ENCODE assay signal across 18 cellular contexts in the genomic region with DNA sequence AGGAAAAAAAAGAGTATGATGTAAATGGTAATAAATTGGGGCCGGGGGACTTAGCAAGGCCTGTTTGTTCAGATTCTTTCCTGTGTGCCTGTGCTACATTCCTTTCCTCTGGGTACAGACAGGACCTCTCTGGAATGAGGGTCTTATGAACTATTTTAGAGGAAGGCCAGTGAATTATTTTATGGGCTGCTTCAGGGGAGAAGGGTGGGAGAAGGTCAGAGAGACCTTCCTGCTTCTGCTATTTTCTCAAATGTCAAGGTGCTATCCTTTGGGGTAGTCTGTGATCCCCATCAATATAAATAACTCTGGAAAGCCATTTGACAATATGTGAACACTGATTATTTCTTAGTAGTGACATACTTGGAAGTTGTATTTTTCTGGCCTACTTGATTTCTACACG.
A peak's percentile ranks its signal among the peaks of the same experiment; 100 is the strongest.
DNase-seq lines count a peak whose midpoint lies in the region; ATAC-seq and TF ChIP-seq lines count a peak whose summit lies in the region.
"Had no signal": no experiment of that assay in that cellular context is flagged by ENCODE, and none has a peak within 500 bp of the region (broad histone marks: within the 10 kb centered on the region; RNA-seq: fewer than 3 reads in every experiment).

No MANE protein-coding gene starts in this region.

- no peaks in the 10 kb centered on the region for H3K4me1 ChIP-seq in GM23338 (ENCODE audit: insufficient read depth)
- H3K4me1 ChIP-seq: Caco-2 had no signal

- peaks cover 7% of the 10 kb centered on the region; the same call in 2 of the 3 replicates for H3K4me1 Mint-ChIP-seq in GM23338
- peaks cover 26% of the 10 kb centered on the region for H3K4me1 Mint-ChIP-seq in mesothelial cell of epicardium
- H3K4me1 Mint-ChIP-seq in T-cell: no peaks in the 10 kb centered on the region
- H3K4me1 Mint-ChIP-seq in stimulated activated memory B cell treated with anti-CD40 and anti-IgM and Interleukin-4, amounts not matched to agents 10 μg/mL and 1 μg/mL and 100 μg/mL, for 72 hours: no peaks in the 10 kb centered on the region
- H3K4me1 Mint-ChIP-seq: CD4-positive, CD25-positive, alpha-beta regulatory T cell had no signal

- H3K27ac ChIP-seq in GM23338 (ENCODE audit: low read depth) (no peak overlapping the region), VCaP (peak overlapping the region; percentile 50)

- no peaks in the 10 kb centered on the region for H3K36me3 ChIP-seq in GM23338 (ENCODE audit: insufficient read depth)

- H3K9me3 Mint-ChIP-seq in GM23338 (no peaks in the 10 kb centered on the region), mesothelial cell of epicardium (no peaks in the 10 kb centered on the region), T-cell (no peaks in the 10 kb centered on the region)
- no peaks in the 10 kb centered on the region for H3K9me3 Mint-ChIP-seq in stimulated activated memory B cell treated with anti-CD40 and anti-IgM and Interleukin-4, amounts not matched to agents 10 μg/mL and 1 μg/mL and 100 μg/mL, for 72 hours
- H3K9me3 Mint-ChIP-seq: CD8-positive, alpha-beta T cell had no signal

- DNase-seq in GM23338 (ENCODE audit: low spot score): no peak
- peak; percentile 59 for DNase-seq in islet precursor cell
- no peak for DNase-seq in mesothelial cell of epicardium (ENCODE audit: low spot score in 2 of 2, unreplicated experiment in 2 of 2)
- no peak for DNase-seq in activated CD8-positive, alpha-beta memory T cell treated with anti-CD3 and anti-CD28 coated beads, Interleukin-2, amount 50 U/mL, for 48 hours
- DNase-seq in T-cell: no peak
- DNase-seq: C1 segment of cervical spinal cord; Caco-2; CD4-positive, CD25-positive, alpha-beta regulatory T cell; CD8-positive, alpha-beta T cell; DMS153; DMS79; EL; GDM1; GOT3; HCEC 1CT had no signal

- CTCF ChIA-PET in T-cell (lab: Charles Lee): no interaction called here

- no peak overlapping the region for H3K4me2 ChIP-seq in GM23338

- no peaks in the 10 kb centered on the region for H3F3A ChIP-seq in GM23338 (replicated peaks; ENCODE audit: low read depth)

- no peak overlapping the region for H3K4me3 ChIP-seq in GM23338

- H2AFZ ChIP-seq in GM23338: peak overlapping the region; percentile 67; the same call in 1 of the 2 replicates

- H3K79me2 ChIP-seq in GM23338 (replicated peaks; ENCODE audit: insufficient read depth): no peaks in the 10 kb centered on the region

- H3K27me3 Mint-ChIP-seq in GM23338 (ENCODE audit: insufficient read depth, low read depth, poor library complexity): no peaks in the 10 kb centered on the region
- H3K27me3 Mint-ChIP-seq in mesothelial cell of epicardium (ENCODE audit: low read depth): no peaks in the 10 kb centered on the region
- H3K27me3 Mint-ChIP-seq in T-cell: peaks cover 5 to 12% of the 10 kb centered on the region in 2 donors
- H3K27me3 Mint-ChIP-seq in stimulated activated memory B cell treated with anti-CD40 and anti-IgM and Interleukin-4, amounts not matched to agents 10 μg/mL and 1 μg/mL and 100 μg/mL, for 72 hours: no peaks in the 10 kb centered on the region
- H3K27me3 Mint-ChIP-seq: CD4-positive, CD25-positive, alpha-beta regulatory T cell had no signal

- H3K27ac Mint-ChIP-seq in GM23338: no peak overlapping the region
- H3K27ac Mint-ChIP-seq in mesothelial cell of epicardium: peak overlapping the region; percentile 88
- no peak overlapping the region for H3K27ac Mint-ChIP-seq in T-cell
- no peak overlapping the region for H3K27ac Mint-ChIP-seq in stimulated activated memory B cell treated with anti-CD40 and anti-IgM and Interleukin-4, amounts not matched to agents 10 μg/mL and 1 μg/mL and 100 μg/mL, for 72 hours
- H3K27ac Mint-ChIP-seq: CD4-positive, CD25-positive, alpha-beta regulatory T cell; CD8-positive, alpha-beta T cell had no signal

- no peak for ATAC-seq in GM23338
- no peak for ATAC-seq in T-cell (replicated peaks in 1 of 4)
- no peak for ATAC-seq in HG03571 (IDR thresholded peaks at IDR 0.05; ENCODE audit: unreplicated experiment)
- ATAC-seq in stimulated activated memory B cell treated with anti-CD40 and anti-IgM and Interleukin-4, amounts not matched to agents 10 μg/mL and 1 μg/mL and 100 μg/mL, for 72 hours: no peak
- ATAC-seq: CD8-positive, alpha-beta T cell had no signal

- no peaks in the 10 kb centered on the region for H4K20me1 ChIP-seq in GM23338 (replicated peaks; ENCODE audit: insufficient read depth)

- H3K27me3 ChIP-seq in GM23338 (ENCODE audit: insufficient read depth): no peaks in the 10 kb centered on the region

- TF ChIP-seq CTCF in GM23338 (conservative IDR thresholded peaks at IDR 0.05; ENCODE audit: low read depth in 2 of 2) (no peak), VCaP (conservative IDR thresholded peaks at IDR 0.05) (no peak), mesothelial cell of epicardium (IDR thresholded peaks at IDR 0.05; ENCODE audit: unreplicated experiment) (no peak)

- H3K9me2 ChIP-seq in GM23338 (ENCODE audit: insufficient read depth): 0 out of 2 replicates have a peak, but pooled peaks cover 4% of the 10 kb centered on the region

- POLR2A ChIA-PET in T-cell (lab: Charles Lee): no interaction called here

- H3K36me3 Mint-ChIP-seq in GM23338 (ENCODE audit: low read depth) (no peaks in the 10 kb centered on the region), mesothelial cell of epicardium (no peaks in the 10 kb centered on the region), T-cell (no peaks in the 10 kb centered on the region)
- H3K36me3 Mint-ChIP-seq in stimulated activated memory B cell treated with anti-CD40 and anti-IgM and Interleukin-4, amounts not matched to agents 10 μg/mL and 1 μg/mL and 100 μg/mL, for 72 hours: no peaks in the 10 kb centered on the region
- H3K36me3 Mint-ChIP-seq: CD4-positive, CD25-positive, alpha-beta regulatory T cell; CD8-positive, alpha-beta T cell had no signal

- H3K4me3 Mint-ChIP-seq in GM23338 (no peak overlapping the region), mesothelial cell of epicardium (no peak overlapping the region), T-cell (no peak overlapping the region)
- H3K4me3 Mint-ChIP-seq in stimulated activated memory B cell treated with anti-CD40 and anti-IgM and Interleukin-4, amounts not matched to agents 10 μg/mL and 1 μg/mL and 100 μg/mL, for 72 hours: no peak overlapping the region
- H3K4me3 Mint-ChIP-seq: CD4-positive, CD25-positive, alpha-beta regulatory T cell; CD8-positive, alpha-beta T cell had no signal

TF ChIP-seq in GM23338, 12 proteins besides CTCF, POLR2A, EP300 and RAD21 (continues in another document):
- TF ChIP-seq, protein P1, sequence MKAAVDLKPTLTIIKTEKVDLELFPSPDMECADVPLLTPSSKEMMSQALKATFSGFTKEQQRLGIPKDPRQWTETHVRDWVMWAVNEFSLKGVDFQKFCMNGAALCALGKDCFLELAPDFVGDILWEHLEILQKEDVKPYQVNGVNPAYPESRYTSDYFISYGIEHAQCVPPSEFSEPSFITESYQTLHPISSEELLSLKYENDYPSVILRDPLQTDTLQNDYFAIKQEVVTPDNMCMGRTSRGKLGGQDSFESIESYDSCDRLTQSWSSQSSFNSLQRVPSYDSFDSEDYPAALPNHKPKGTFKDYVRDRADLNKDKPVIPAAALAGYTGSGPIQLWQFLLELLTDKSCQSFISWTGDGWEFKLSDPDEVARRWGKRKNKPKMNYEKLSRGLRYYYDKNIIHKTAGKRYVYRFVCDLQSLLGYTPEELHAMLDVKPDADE (IDR thresholded peaks at IDR 0.05): no peak
- TF ChIP-seq ZNF114 (CRISPR knock-in tag; IDR thresholded peaks at IDR 0.05) (no peak), NANOG (IDR thresholded peaks at IDR 0.05; ENCODE audit: borderline replicate concordance) (no peak), CREB1 (CRISPR knock-in tag; IDR thresholded peaks at IDR 0.05; ENCODE audit: low read depth) (no peak), STAT1 (IDR thresholded peaks at IDR 0.05; ENCODE audit: unreplicated experiment) (no peak), POLR2AphosphoS5 (IDR thresholded peaks at IDR 0.05; ENCODE audit: low read depth) (no peak)
- TF ChIP-seq, protein P2, sequence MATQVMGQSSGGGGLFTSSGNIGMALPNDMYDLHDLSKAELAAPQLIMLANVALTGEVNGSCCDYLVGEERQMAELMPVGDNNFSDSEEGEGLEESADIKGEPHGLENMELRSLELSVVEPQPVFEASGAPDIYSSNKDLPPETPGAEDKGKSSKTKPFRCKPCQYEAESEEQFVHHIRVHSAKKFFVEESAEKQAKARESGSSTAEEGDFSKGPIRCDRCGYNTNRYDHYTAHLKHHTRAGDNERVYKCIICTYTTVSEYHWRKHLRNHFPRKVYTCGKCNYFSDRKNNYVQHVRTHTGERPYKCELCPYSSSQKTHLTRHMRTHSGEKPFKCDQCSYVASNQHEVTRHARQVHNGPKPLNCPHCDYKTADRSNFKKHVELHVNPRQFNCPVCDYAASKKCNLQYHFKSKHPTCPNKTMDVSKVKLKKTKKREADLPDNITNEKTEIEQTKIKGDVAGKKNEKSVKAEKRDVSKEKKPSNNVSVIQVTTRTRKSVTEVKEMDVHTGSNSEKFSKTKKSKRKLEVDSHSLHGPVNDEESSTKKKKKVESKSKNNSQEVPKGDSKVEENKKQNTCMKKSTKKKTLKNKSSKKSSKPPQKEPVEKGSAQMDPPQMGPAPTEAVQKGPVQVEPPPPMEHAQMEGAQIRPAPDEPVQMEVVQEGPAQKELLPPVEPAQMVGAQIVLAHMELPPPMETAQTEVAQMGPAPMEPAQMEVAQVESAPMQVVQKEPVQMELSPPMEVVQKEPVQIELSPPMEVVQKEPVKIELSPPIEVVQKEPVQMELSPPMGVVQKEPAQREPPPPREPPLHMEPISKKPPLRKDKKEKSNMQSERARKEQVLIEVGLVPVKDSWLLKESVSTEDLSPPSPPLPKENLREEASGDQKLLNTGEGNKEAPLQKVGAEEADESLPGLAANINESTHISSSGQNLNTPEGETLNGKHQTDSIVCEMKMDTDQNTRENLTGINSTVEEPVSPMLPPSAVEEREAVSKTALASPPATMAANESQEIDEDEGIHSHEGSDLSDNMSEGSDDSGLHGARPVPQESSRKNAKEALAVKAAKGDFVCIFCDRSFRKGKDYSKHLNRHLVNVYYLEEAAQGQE (IDR thresholded peaks at IDR 0.05; ENCODE audit: unreplicated experiment): no peak
